In the genomic region with DNA sequence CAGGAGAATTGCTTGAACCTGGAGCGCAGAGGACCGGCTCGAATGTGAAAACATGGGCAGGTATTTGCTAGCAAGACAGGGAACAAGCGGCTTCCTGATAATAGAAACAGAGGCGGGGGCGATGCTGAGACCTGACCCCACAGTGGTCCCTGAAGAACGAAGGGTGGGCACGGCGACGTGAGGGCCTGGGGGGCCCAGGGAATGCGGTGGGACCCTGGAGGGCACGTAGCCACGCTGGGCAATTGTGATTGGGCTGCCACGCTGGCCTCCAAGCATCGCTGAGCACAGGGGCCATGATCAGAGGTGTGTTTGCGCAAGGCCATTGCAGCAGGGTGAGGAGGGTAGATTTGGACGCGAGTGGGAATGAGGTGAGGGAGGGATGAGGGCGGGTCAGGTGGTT, we compare ENCODE assay signal across 26 cellular contexts.
"Had no signal": no experiment of that assay in that cellular context is flagged by ENCODE, and none has a peak within 500 bp of the region (broad histone marks: within the 10 kb centered on the region; RNA-seq: fewer than 3 reads in every experiment).

No MANE protein-coding gene starts in this region.

- H3K4me1 ChIP-seq: stomach, suprapubic skin, testis, thyroid gland, tibial artery, tibial nerve, transverse colon, upper lobe of left lung, upper lobe of right lung, uterus, vagina had no signal

- H3K27ac ChIP-seq: stomach, suprapubic skin, testis, thoracic aorta, thyroid gland, tibial artery, tibial nerve, transverse colon, upper lobe of left lung, upper lobe of right lung, uterus, vagina had no signal

- H3K4me3 ChIP-seq: stomach, suprapubic skin, testis, thoracic aorta, thyroid gland, tibial artery, tibial nerve, transverse colon, upper lobe of left lung, upper lobe of right lung, uterus, vagina had no signal

- DNase-seq: stimulated activated CD4-positive, alpha-beta T cell treated with anti-CD3 and anti-CD28 coated beads, Interleukin-4, amount 100 ng/mL, for 1 hour; stimulated activated CD4-positive, alpha-beta T cell treated with anti-CD3 and anti-CD28 coated beads, Interleukin-4, amount 100 ng/mL, for 24 hours; stimulated activated CD4-positive, alpha-beta T cell treated with anti-CD3 and anti-CD28 coated beads, Interleukin-4, amount 100 ng/mL, for 4 hours; stimulated activated CD8-positive, alpha-beta memory T cell treated with anti-CD3 and anti-CD28 coated beads, Interleukin-4, amount 100 ng/mL, for 48 hours; stimulated activated naive B cell treated with anti-CD40 and anti-IgM and Interleukin-4, amounts not matched to agents 10 μg/mL and 1 μg/mL and 100 μg/mL, for 72 hours; stimulated activated naive CD4-positive, alpha-beta T cell; stimulated activated naive CD4-positive, alpha-beta T cell treated with Interleukin-2 at 50 U/mL for 16 hours; stimulated activated naive CD8-positive, alpha-beta T cell treated with anti-CD3 and anti-CD28 coated beads, Interleukin-15, amount 100 ng/mL, for 72 hours; stimulated activated naive CD8-positive, alpha-beta T cell treated with anti-CD3 and anti-CD28 coated beads, Interleukin-15, Interleukin-2, amounts not matched to agents 100 U/mL and 50 U/mL, for 24 hours; stomach; substantia nigra; testis; thyroid gland; transverse colon; trophoblast cell; upper lobe of right lung; uterus had no signal

- ATAC-seq: stimulated activated effector memory CD8-positive, alpha-beta T cell treated with anti-CD3 and anti-CD28 coated beads, Interleukin-12 subunit alpha, Interleukin-12 subunit beta, amount 100 ng/mL, for 72 hours; stimulated activated memory B cell treated with anti-CD40 and anti-IgM and Interleukin-4, amounts not matched to agents 10 μg/mL and 1 μg/mL and 100 μg/mL, for 72 hours; stimulated activated naive B cell treated with anti-CD40 and anti-IgM and Interleukin-4, amounts not matched to agents 10 μg/mL and 1 μg/mL and 100 μg/mL, for 72 hours; stimulated activated naive CD8-positive, alpha-beta T cell treated with anti-CD3 and anti-CD28 coated beads, Interleukin-15, amount 100 ng/mL, for 72 hours; stimulated activated naive CD8-positive, alpha-beta T cell treated with anti-CD3 and anti-CD28 coated beads, Interleukin-15, Interleukin-2, amounts not matched to agents 100 U/mL and 50 U/mL, for 24 hours; upper lobe of right lung had no signal

- H3K9me3 ChIP-seq: stomach, suprapubic skin, testis, thoracic aorta, thyroid gland, tibial artery, tibial nerve, transverse colon, upper lobe of left lung, upper lobe of right lung, uterus, vagina had no signal

- FAIRE-seq: urothelium cell line had no signal

- H3K36me3 ChIP-seq: suprapubic skin, thoracic aorta, thyroid gland, tibial artery, transverse colon, upper lobe of left lung, upper lobe of right lung, uterus, vagina had no signal

- H3K27me3 ChIP-seq: stomach, suprapubic skin, testis, thyroid gland, tibial artery, tibial nerve, transverse colon, upper lobe of left lung, upper lobe of right lung, uterus, vagina had no signal
